15 cellular contexts compared by ENCODE assay signal in genomic region chr6:30834643-30835042, GRCh38. TPM values are rescaled to one million over a fixed set of nuclear protein-coding genes. Genes with fewer than 3 reads are reported as not detected.
A peak's percentile ranks its signal among the peaks of the same experiment; 100 is the strongest.
DNase-seq lines count a peak whose midpoint lies in the region; ATAC-seq and TF ChIP-seq lines count a peak whose summit lies in the region.
"Had no signal": no experiment of that assay in that cellular context is flagged by ENCODE, and none has a peak within 500 bp of the region (broad histone marks: within the 10 kb centered on the region; RNA-seq: fewer than 3 reads in every experiment).

No MANE protein-coding gene starts in this region.

- H3K4me3 ChIP-seq in RWPE2 (ENCODE audit: severe bottlenecking) = no peak overlapping the region
- no peak overlapping the region for H3K4me3 ChIP-seq in ovary

- no peaks in the 10 kb centered on the region for H3K9me3 Mint-ChIP-seq in activated naive CD4-positive, alpha-beta T cell treated with anti-CD3 and anti-CD28 coated beads for 36 hours
- H3K9me3 Mint-ChIP-seq in central memory CD8-positive, alpha-beta T cell = no peaks in the 10 kb centered on the region
- H3K9me3 Mint-ChIP-seq in stimulated activated memory B cell treated with anti-CD40 and anti-IgM and Interleukin-4, amounts not matched to agents 10 μg/mL and 1 μg/mL and 100 μg/mL, for 72 hours = no peaks in the 10 kb centered on the region

- TF ChIP-seq POLR2A in ovary (IDR thresholded peaks at IDR 0.05) = no peak

- ATAC-seq in RWPE2 (ENCODE audit: low read depth) (0 out of 3 replicates have a peak, but pooled peaks have one; percentile 19), HG03097 (IDR thresholded peaks at IDR 0.05; ENCODE audit: low FRiP score, unreplicated experiment) (no peak)
- no peak for ATAC-seq in central memory CD8-positive, alpha-beta T cell (replicated peaks; ENCODE audit: extremely low read depth, poor library complexity, severe bottlenecking)
- no peak for ATAC-seq in stimulated activated memory B cell treated with anti-CD40 and anti-IgM and Interleukin-4, amounts not matched to agents 10 μg/mL and 1 μg/mL and 100 μg/mL, for 72 hours
- ATAC-seq: left lobe of liver had no signal

- H3K9me3 ChIP-seq in RWPE2 (ENCODE audit: severe bottlenecking) (no peaks in the 10 kb centered on the region), ovary (no peaks in the 10 kb centered on the region)

- H3K4me1 Mint-ChIP-seq in activated naive CD4-positive, alpha-beta T cell treated with anti-CD3 and anti-CD28 coated beads for 36 hours (ENCODE audit: low read depth) = peaks cover 30% of the 10 kb centered on the region
- peaks cover 24% of the 10 kb centered on the region for H3K4me1 Mint-ChIP-seq in central memory CD8-positive, alpha-beta T cell
- H3K4me1 Mint-ChIP-seq in stimulated activated memory B cell treated with anti-CD40 and anti-IgM and Interleukin-4, amounts not matched to agents 10 μg/mL and 1 μg/mL and 100 μg/mL, for 72 hours = peaks cover 40% of the 10 kb centered on the region

- H3K27me3 Mint-ChIP-seq in activated naive CD4-positive, alpha-beta T cell treated with anti-CD3 and anti-CD28 coated beads for 36 hours (ENCODE audit: low read depth) = no peaks in the 10 kb centered on the region
- no peaks in the 10 kb centered on the region for H3K27me3 Mint-ChIP-seq in central memory CD8-positive, alpha-beta T cell
- H3K27me3 Mint-ChIP-seq in stimulated activated memory B cell treated with anti-CD40 and anti-IgM and Interleukin-4, amounts not matched to agents 10 μg/mL and 1 μg/mL and 100 μg/mL, for 72 hours = peaks cover 26% of the 10 kb centered on the region

- H3K36me3 Mint-ChIP-seq in activated naive CD4-positive, alpha-beta T cell treated with anti-CD3 and anti-CD28 coated beads for 36 hours (ENCODE audit: low read depth) = no peaks in the 10 kb centered on the region
- no peaks in the 10 kb centered on the region for H3K36me3 Mint-ChIP-seq in central memory CD8-positive, alpha-beta T cell (ENCODE audit: insufficient read depth)
- no peaks in the 10 kb centered on the region for H3K36me3 Mint-ChIP-seq in stimulated activated memory B cell treated with anti-CD40 and anti-IgM and Interleukin-4, amounts not matched to agents 10 μg/mL and 1 μg/mL and 100 μg/mL, for 72 hours

- 83 to 94% (median 88%) methylated on average over 4 of the region's 4 CpGs for WGBS in ovary, 3 donors

- no peaks in the 10 kb centered on the region for H3K4me1 ChIP-seq in RWPE2 (ENCODE audit: insufficient read depth, poor library complexity, severe bottlenecking)
- H3K4me1 ChIP-seq in ovary (ENCODE audit: insufficient read depth) = peaks cover 1% of the 10 kb centered on the region

- H3K27ac Mint-ChIP-seq in activated naive CD4-positive, alpha-beta T cell treated with anti-CD3 and anti-CD28 coated beads for 36 hours = peak overlapping the region; percentile 28
- peak overlapping the region; percentile 53 for H3K27ac Mint-ChIP-seq in central memory CD8-positive, alpha-beta T cell (ENCODE audit: low read depth)
- H3K27ac Mint-ChIP-seq in stimulated activated memory B cell treated with anti-CD40 and anti-IgM and Interleukin-4, amounts not matched to agents 10 μg/mL and 1 μg/mL and 100 μg/mL, for 72 hours = peak overlapping the region; percentile 37

- H3K27me3 ChIP-seq in RWPE2 (ENCODE audit: insufficient read depth, poor library complexity, severe bottlenecking) (no peaks in the 10 kb centered on the region), ovary (no peaks in the 10 kb centered on the region)
- H3K27me3 ChIP-seq: brain microvascular endothelial cell had no signal

- TF ChIP-seq EP300 in ovary (IDR thresholded peaks at IDR 0.05) = no peak

- DNase-seq in activated naive CD4-positive, alpha-beta T cell treated with anti-CD3 and anti-CD28 coated beads for 36 hours = no peak
- DNase-seq in activated naive CD4-positive, alpha-beta T cell treated with anti-CD3 and anti-CD28 coated beads, Interleukin-2, amount 50 U/mL, for 16 hours = no peak
- DNase-seq in RWPE2 (ENCODE audit: low spot score) (no peak), GM10266 (ENCODE audit: extremely low spot score) (no peak), ovary (no peak)
- no peak for DNase-seq in central memory CD8-positive, alpha-beta T cell (ENCODE audit: low spot score in 2 of 2)
- DNase-seq: ACHN; brain microvascular endothelial cell; effector CD4-positive, alpha-beta T cell; GOT3; NCI-H69; stimulated activated CD4-positive, alpha-beta T cell treated with anti-CD3 and anti-CD28 coated beads, Interleukin-15, amount 100 ng/mL, for 24 hours had no signal

- TF ChIP-seq CTCF in RWPE2 (IDR thresholded peaks at IDR 0.05; ENCODE audit: poor library complexity, severe bottlenecking) (no peak), GM10266 (IDR thresholded peaks at IDR 0.05; ENCODE audit: control insufficient read depth, insufficient read depth, low read depth, missing control alignments) (no peak), ovary (IDR thresholded peaks at IDR 0.05) (no peak)

- peak overlapping the region; percentile 19 for H3K4me3 Mint-ChIP-seq in activated naive CD4-positive, alpha-beta T cell treated with anti-CD3 and anti-CD28 coated beads for 36 hours
- H3K4me3 Mint-ChIP-seq in central memory CD8-positive, alpha-beta T cell = no peak overlapping the region
- no peak overlapping the region for H3K4me3 Mint-ChIP-seq in stimulated activated memory B cell treated with anti-CD40 and anti-IgM and Interleukin-4, amounts not matched to agents 10 μg/mL and 1 μg/mL and 100 μg/mL, for 72 hours

- intact Hi-C loops in activated naive CD4-positive, alpha-beta T cell treated with anti-CD3 and anti-CD28 coated beads for 36 hours (cut with micrococcal nuclease) = no loop called here
- intact Hi-C loops in ovary (cut with DNase I) = loop anchor here in 1 of 4 donors (5.0 kb wide), 1 partner anchor 238 kb away; no protein-coding TSS in a partner anchor

- H3K27ac ChIP-seq in RWPE2 (ENCODE audit: poor library complexity, severe bottlenecking) (no peak overlapping the region), ovary (no peak overlapping the region)
- H3K27ac ChIP-seq: brain microvascular endothelial cell had no signal

- CTCF ChIA-PET in activated naive CD4-positive, alpha-beta T cell treated with anti-CD3 and anti-CD28 coated beads for 36 hours (lab: Charles Lee) = interaction anchor here (0.7 to 2.2 kb wide), 10 partner anchors 13 to 252 kb away, joined by 3 to 8 read pairs (median 5); partner anchors contain the start of genes IER3 and VARS2

- no peaks in the 10 kb centered on the region for H3K36me3 ChIP-seq in RWPE2 (ENCODE audit: low read depth)
- H3K36me3 ChIP-seq in ovary = no peaks in the 10 kb centered on the region
- H3K36me3 ChIP-seq: brain microvascular endothelial cell had no signal

RNA-seq across cellular contexts. Expression of gene DDR1, which starts 49.7 kb away (rescaled TPM):
- total RNA-seq in activated naive CD4-positive, alpha-beta T cell treated with anti-CD3 and anti-CD28 coated beads for 36 hours = 10 to 100 TPM in 1 of 2 experiments, 1 to 10 TPM in 1; 9.5 to 10.1 TPM
- 100 to 1,000 TPM in 2 of 7 donors, 10 to 100 TPM in 5; 20.1 to 116 (median 83.7) TPM for total RNA-seq in ovary
- polyA plus RNA-seq in ovary = 10 to 100 TPM; 21.7 to 35.4 TPM
